In genomic region chr2:200454839-200455801, GRCh38 we compare ENCODE assay signal across 9 cellular contexts. TPM values are rescaled to one million over a fixed set of nuclear protein-coding genes. Genes with fewer than 3 reads are reported as not detected.
DNase-seq lines count a peak whose midpoint lies in the region; ATAC-seq and TF ChIP-seq lines count a peak whose summit lies in the region.
"Had no signal": no experiment of that assay in that cellular context is flagged by ENCODE, and none has a peak within 500 bp of the region (broad histone marks: within the 10 kb centered on the region; RNA-seq: fewer than 3 reads in every experiment).

No MANE protein-coding gene starts in this region.

- H3K4me1 ChIP-seq in upper lobe of right lung (peaks cover 7% of the 10 kb centered on the region), left lung (peaks cover 0 to 14% of the 10 kb centered on the region in 2 donors)

- H3K4me1 Mint-ChIP-seq in CD14-positive monocyte = peaks cover 51% of the 10 kb centered on the region

- no peaks in the 10 kb centered on the region for H3K27me3 Mint-ChIP-seq in CD14-positive monocyte (ENCODE audit: low read depth in 3 of 3)

- intact Hi-C loops in CD14-positive monocyte (cut with micrococcal nuclease) = no loop called here
- intact Hi-C loops in upper lobe of right lung (cut with DNase I) = no loop called here
- intact Hi-C loops in left lung (cut with DNase I) = no loop called here

- H3K36me3 Mint-ChIP-seq in CD14-positive monocyte = no peaks in the 10 kb centered on the region

- H3K27ac Mint-ChIP-seq in CD14-positive monocyte = peak overlapping the region in 4 of 7 donors; percentile 20 to 89 (median 50)

- DNase-seq in CD14-positive monocyte (ENCODE audit: low spot score) = no peak
- DNase-seq in choroid plexus epithelial cell (ENCODE audit: low read depth) = peak; percentile 45
- DNase-seq in upper lobe of right lung = no peak
- DNase-seq in COR-L47 (lab: John Stamatoyannopoulos, UW) = no peak
- DNase-seq in left lung = no peak
- DNase-seq in COLO668 (lab: John Stamatoyannopoulos, UW; ENCODE audit: unreplicated experiment) = no peak

- ATAC-seq in GM19438 (IDR thresholded peaks at IDR 0.05; ENCODE audit: low read depth, unreplicated experiment) = peak; percentile 81
- ATAC-seq in HG03342 (IDR thresholded peaks at IDR 0.05; ENCODE audit: unreplicated experiment) = peak; percentile 92
- ATAC-seq in upper lobe of right lung = peak; percentile 22
- ATAC-seq in left lung = no peak

- H3K4me3 Mint-ChIP-seq in CD14-positive monocyte = no peak overlapping the region

- no peak overlapping the region for H3K27ac ChIP-seq in upper lobe of right lung
- H3K27ac ChIP-seq in left lung = no peak overlapping the region
- H3K27ac ChIP-seq: HL-60 had no signal

- H3K9me3 Mint-ChIP-seq in CD14-positive monocyte = peaks cover 0 to 3% (median 0%) of the 10 kb centered on the region in 7 donors

- TF ChIP-seq CTCF in CD14-positive monocyte (IDR thresholded peaks at IDR 0.05) = no peak
- no peak for TF ChIP-seq CTCF in choroid plexus epithelial cell (conservative IDR thresholded peaks at IDR 0.05; ENCODE audit: low read depth, low read length)
- no peak for TF ChIP-seq CTCF in upper lobe of right lung (IDR thresholded peaks at IDR 0.05)
- TF ChIP-seq CTCF in left lung (IDR thresholded peaks at IDR 0.05) = no peak

- H3K4me3 ChIP-seq in choroid plexus epithelial cell (ENCODE audit: low read depth, low read length) = no peak overlapping the region
- H3K4me3 ChIP-seq in upper lobe of right lung = no peak overlapping the region
- H3K4me3 ChIP-seq in left lung = no peak overlapping the region

- H3K9me3 ChIP-seq in upper lobe of right lung = no peaks in the 10 kb centered on the region
- H3K9me3 ChIP-seq in left lung = no peaks in the 10 kb centered on the region

- H3K27me3 ChIP-seq in upper lobe of right lung (no peaks in the 10 kb centered on the region), left lung (no peaks in the 10 kb centered on the region)

- H3K36me3 ChIP-seq in upper lobe of right lung = peaks cover 4% of the 10 kb centered on the region
- H3K36me3 ChIP-seq in left lung = no peaks in the 10 kb centered on the region

RNA-seq across cellular contexts. Expression of gene KCTD18, which starts 54.7 kb away (rescaled TPM):
- 10 to 100 TPM in 1 of 2 donors, 1 to 10 TPM in 1; 9.7 to 14.6 TPM for polyA plus RNA-seq in CD14-positive monocyte
- 13.0 TPM for total RNA-seq in upper lobe of right lung
- 10 to 100 TPM; 13.8 to 14.3 TPM for total RNA-seq in left lung
